22 cellular contexts compared by ENCODE assay signal in genomic region chr12:30180602-30181001, GRCh38.
DNase-seq lines count a peak whose midpoint lies in the region; ATAC-seq, FAIRE-seq and TF ChIP-seq lines count a peak whose summit lies in the region.
"Had no signal": no experiment of that assay in that cellular context is flagged by ENCODE, and none has a peak within 500 bp of the region (broad histone marks: within the 10 kb centered on the region; RNA-seq: fewer than 3 reads in every experiment).

No MANE protein-coding gene starts in this region.

- TF ChIP-seq POLR2A in GM12878 (IDR thresholded peaks at IDR 0.05; ENCODE audit: low read depth, low read length), result no peak

- intact Hi-C loops in GM12878 (cut with micrococcal nuclease; ENCODE audit: unreplicated experiment), result no loop called here

- no peaks in the 10 kb centered on the region for H3K27me3 ChIP-seq in MM.1S (replicated peaks; ENCODE audit: insufficient read depth, low read length)
- H3K27me3 ChIP-seq in GM12878 (replicated peaks in 1 of 2; ENCODE audit: control insufficient read depth in 2 of 2, insufficient read depth in 2 of 2, low read length in 1 of 2), result no peaks in the 10 kb centered on the region
- H3K27me3 ChIP-seq in GM23248 (replicated peaks; ENCODE audit: insufficient read depth), result peaks cover 7% of the 10 kb centered on the region; the same call in 1 of the 2 replicates

- H3K36me3 ChIP-seq in MM.1S (replicated peaks; ENCODE audit: insufficient read depth, low read length) (no peaks in the 10 kb centered on the region), GM12878 (ENCODE audit: control insufficient read depth in 2 of 2, insufficient read depth in 2 of 2, low read length in 1 of 2) (no peaks in the 10 kb centered on the region), GM23248 (ENCODE audit: low read depth) (no peaks in the 10 kb centered on the region)

- no peak for TF ChIP-seq EP300 in GM12878 (IDR thresholded peaks at IDR 0.05; ENCODE audit: borderline replicate concordance in 1 of 2, control insufficient read depth in 1 of 2, low read depth in 2 of 2, low read length in 2 of 2)

- no peak overlapping the region for H3K27ac ChIP-seq in MM.1S (ENCODE audit: low read length)
- no peak overlapping the region for H3K27ac ChIP-seq in GM12878 (ENCODE audit: control insufficient read depth, insufficient read depth)
- no peak overlapping the region for H3K27ac ChIP-seq in GM23248
- H3K27ac ChIP-seq: C4-2B, HL-60 had no signal

- POLR2A ChIA-PET in GM12878 (lab: Charles Lee), result no interaction called here

- H3K4me2 ChIP-seq in MM.1S (ENCODE audit: low read depth, low read length) (peak overlapping the region; percentile 23; the same call in 1 of the 2 replicates), GM12878 (ENCODE audit: control insufficient read depth, insufficient read depth) (no peak overlapping the region), GM23248 (ENCODE audit: unreplicated experiment) (no peak overlapping the region)

- ATAC-seq in GM18867 (IDR thresholded peaks at IDR 0.05; ENCODE audit: unreplicated experiment) (peak; percentile 82), GM12878 (peak; percentile 70), HG03439 (IDR thresholded peaks at IDR 0.05; ENCODE audit: unreplicated experiment) (no peak), GM21737 (IDR thresholded peaks at IDR 0.05; ENCODE audit: unreplicated experiment) (no peak)
- ATAC-seq: HCT116, K562 had no signal

- TF ChIP-seq CTCF in MM.1S (IDR thresholded peaks at IDR 0.05; ENCODE audit: low read length), result no peak
- TF ChIP-seq CTCF in GM12878 (IDR thresholded peaks at IDR 0.05 in 2 of 3, conservative IDR thresholded peaks at IDR 0.05 in 1 of 3; ENCODE audit: control insufficient read depth in 2 of 3, extremely low read depth in 1 of 3, insufficient read depth in 1 of 3, low read depth in 3 of 3, low read length in 3 of 3), result no peak

- CTCF ChIA-PET in GM12878 (lab: Yijun Ruan, JAX), result no interaction called here

- H3K9ac ChIP-seq in MM.1S (ENCODE audit: low read length) (no peak overlapping the region), GM12878 (ENCODE audit: control insufficient read depth, insufficient read depth, low read length) (no peak overlapping the region), GM23248 (no peak overlapping the region)

- in situ Hi-C loops in GM12878 (cut with MboI) (no loop called here), GM23248 (cut with MboI) (no loop called here)

- TF ChIP-seq RAD21 in GM12878 (IDR thresholded peaks at IDR 0.05; ENCODE audit: insufficient read depth, low read depth, low read length), result no peak

- H4K20me1 ChIP-seq in MM.1S (ENCODE audit: insufficient read depth, low read length) (no peaks in the 10 kb centered on the region), GM12878 (ENCODE audit: control insufficient read depth, insufficient read depth) (no peaks in the 10 kb centered on the region), GM23248 (ENCODE audit: insufficient read depth) (no peaks in the 10 kb centered on the region)

- H3K79me2 ChIP-seq in MM.1S (ENCODE audit: low read length) (no peaks in the 10 kb centered on the region), GM12878 (ENCODE audit: control insufficient read depth, insufficient read depth, low read length) (no peaks in the 10 kb centered on the region), GM23248 (ENCODE audit: insufficient read depth) (no peaks in the 10 kb centered on the region)

- DNase-seq in MM.1S (peak; percentile 39), GM12878 (ENCODE audit: low read depth, low spot score) (no peak), GM23248 (no peak), KG1 (lab: John Stamatoyannopoulos, UW) (no peak)
- DNase-seq: ACHN; AML-193; Caco-2; CD4-positive, alpha-beta T cell; GOT3; H7; HFFc6; Karpas-422 had no signal

- H2AFZ ChIP-seq in MM.1S (ENCODE audit: low read length) (no peak overlapping the region), GM12878 (ENCODE audit: control insufficient read depth, low read depth, low read length) (no peak overlapping the region), GM23248 (no peak overlapping the region)

- SMC1A ChIA-PET in GM12878 (lab: Charles Lee; ENCODE audit: uncharacterized antibody, unreplicated experiment), result interaction anchor here (1.6 kb wide), 1 partner anchor 9 kb away, joined by 4 read pairs; no protein-coding TSS in a partner anchor

- H3K9me3 ChIP-seq in MM.1S (replicated peaks; ENCODE audit: insufficient read depth, low read length) (no peaks in the 10 kb centered on the region), GM12878 (replicated peaks; ENCODE audit: control insufficient read depth, insufficient read depth, low read length) (no peaks in the 10 kb centered on the region), GM23248 (ENCODE audit: low read depth) (no peaks in the 10 kb centered on the region)
- H3K9me3 ChIP-seq: Caco-2 had no signal

- FAIRE-seq in GM12878 (lab: Jason Lieb, UNC), result peak; percentile 56
- FAIRE-seq: D721Med, G401.6, GM19239, K562 had no signal

- H3K4me1 ChIP-seq in MM.1S (ENCODE audit: low read length) (peaks cover 16% of the 10 kb centered on the region), GM12878 (ENCODE audit: control insufficient read depth, insufficient read depth, low read length) (no peaks in the 10 kb centered on the region), GM23248 (ENCODE audit: insufficient read depth) (no peaks in the 10 kb centered on the region)
- H3K4me1 ChIP-seq: Caco-2 had no signal

- H3F3A ChIP-seq in MM.1S (ENCODE audit: insufficient read depth, low read length) (no peaks in the 10 kb centered on the region), GM23248 (ENCODE audit: insufficient read depth) (no peaks in the 10 kb centered on the region)

- RAD21 ChIA-PET in GM12878 (lab: Charles Lee; ENCODE audit: unreplicated experiment), result no interaction called here

- BruUV-seq in GM12878 (replicated peaks; lab: Mats Ljungman, UMichigan), result no TSS peak

- no peaks in the 10 kb centered on the region for H3K9me2 ChIP-seq in MM.1S (replicated peaks; ENCODE audit: insufficient read depth, low read length)
- no peaks in the 10 kb centered on the region for H3K9me2 ChIP-seq in GM23248 (ENCODE audit: insufficient read depth)

- no peak overlapping the region for H3K4me3 ChIP-seq in MM.1S (ENCODE audit: low read length)
- no peak overlapping the region for H3K4me3 ChIP-seq in GM12878
- H3K4me3 ChIP-seq in GM23248, result no peak overlapping the region
- H3K4me3 ChIP-seq: K562 had no signal

TF ChIP-seq in GM12878, 131 proteins besides CTCF, POLR2A, EP300 and RAD21 (continues in another document):
- TF ChIP-seq, protein P1, sequence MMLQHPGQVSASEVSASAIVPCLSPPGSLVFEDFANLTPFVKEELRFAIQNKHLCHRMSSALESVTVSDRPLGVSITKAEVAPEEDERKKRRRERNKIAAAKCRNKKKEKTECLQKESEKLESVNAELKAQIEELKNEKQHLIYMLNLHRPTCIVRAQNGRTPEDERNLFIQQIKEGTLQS (IDR thresholded peaks at IDR 0.05; ENCODE audit: borderline replicate concordance, extremely low read depth, low read depth, low read length), result no peak
- TF ChIP-seq, protein P2, sequence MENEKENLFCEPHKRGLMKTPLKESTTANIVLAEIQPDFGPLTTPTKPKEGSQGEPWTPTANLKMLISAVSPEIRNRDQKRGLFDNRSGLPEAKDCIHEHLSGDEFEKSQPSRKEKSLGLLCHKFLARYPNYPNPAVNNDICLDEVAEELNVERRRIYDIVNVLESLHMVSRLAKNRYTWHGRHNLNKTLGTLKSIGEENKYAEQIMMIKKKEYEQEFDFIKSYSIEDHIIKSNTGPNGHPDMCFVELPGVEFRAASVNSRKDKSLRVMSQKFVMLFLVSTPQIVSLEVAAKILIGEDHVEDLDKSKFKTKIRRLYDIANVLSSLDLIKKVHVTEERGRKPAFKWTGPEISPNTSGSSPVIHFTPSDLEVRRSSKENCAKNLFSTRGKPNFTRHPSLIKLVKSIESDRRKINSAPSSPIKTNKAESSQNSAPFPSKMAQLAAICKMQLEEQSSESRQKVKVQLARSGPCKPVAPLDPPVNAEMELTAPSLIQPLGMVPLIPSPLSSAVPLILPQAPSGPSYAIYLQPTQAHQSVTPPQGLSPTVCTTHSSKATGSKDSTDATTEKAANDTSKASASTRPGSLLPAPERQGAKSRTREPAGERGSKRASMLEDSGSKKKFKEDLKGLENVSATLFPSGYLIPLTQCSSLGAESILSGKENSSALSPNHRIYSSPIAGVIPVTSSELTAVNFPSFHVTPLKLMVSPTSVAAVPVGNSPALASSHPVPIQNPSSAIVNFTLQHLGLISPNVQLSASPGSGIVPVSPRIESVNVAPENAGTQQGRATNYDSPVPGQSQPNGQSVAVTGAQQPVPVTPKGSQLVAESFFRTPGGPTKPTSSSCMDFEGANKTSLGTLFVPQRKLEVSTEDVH (IDR thresholded peaks at IDR 0.05; ENCODE audit: low read depth, partially characterized antibody), result no peak
- no peak for TF ChIP-seq GATAD2B (conservative IDR thresholded peaks at IDR 0.05; ENCODE audit: low read depth)
- TF ChIP-seq, protein P3, sequence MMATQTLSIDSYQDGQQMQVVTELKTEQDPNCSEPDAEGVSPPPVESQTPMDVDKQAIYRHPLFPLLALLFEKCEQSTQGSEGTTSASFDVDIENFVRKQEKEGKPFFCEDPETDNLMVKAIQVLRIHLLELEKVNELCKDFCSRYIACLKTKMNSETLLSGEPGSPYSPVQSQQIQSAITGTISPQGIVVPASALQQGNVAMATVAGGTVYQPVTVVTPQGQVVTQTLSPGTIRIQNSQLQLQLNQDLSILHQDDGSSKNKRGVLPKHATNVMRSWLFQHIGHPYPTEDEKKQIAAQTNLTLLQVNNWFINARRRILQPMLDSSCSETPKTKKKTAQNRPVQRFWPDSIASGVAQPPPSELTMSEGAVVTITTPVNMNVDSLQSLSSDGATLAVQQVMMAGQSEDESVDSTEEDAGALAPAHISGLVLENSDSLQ (IDR thresholded peaks at IDR 0.05), result peak; percentile 75
- TF ChIP-seq, protein P4, sequence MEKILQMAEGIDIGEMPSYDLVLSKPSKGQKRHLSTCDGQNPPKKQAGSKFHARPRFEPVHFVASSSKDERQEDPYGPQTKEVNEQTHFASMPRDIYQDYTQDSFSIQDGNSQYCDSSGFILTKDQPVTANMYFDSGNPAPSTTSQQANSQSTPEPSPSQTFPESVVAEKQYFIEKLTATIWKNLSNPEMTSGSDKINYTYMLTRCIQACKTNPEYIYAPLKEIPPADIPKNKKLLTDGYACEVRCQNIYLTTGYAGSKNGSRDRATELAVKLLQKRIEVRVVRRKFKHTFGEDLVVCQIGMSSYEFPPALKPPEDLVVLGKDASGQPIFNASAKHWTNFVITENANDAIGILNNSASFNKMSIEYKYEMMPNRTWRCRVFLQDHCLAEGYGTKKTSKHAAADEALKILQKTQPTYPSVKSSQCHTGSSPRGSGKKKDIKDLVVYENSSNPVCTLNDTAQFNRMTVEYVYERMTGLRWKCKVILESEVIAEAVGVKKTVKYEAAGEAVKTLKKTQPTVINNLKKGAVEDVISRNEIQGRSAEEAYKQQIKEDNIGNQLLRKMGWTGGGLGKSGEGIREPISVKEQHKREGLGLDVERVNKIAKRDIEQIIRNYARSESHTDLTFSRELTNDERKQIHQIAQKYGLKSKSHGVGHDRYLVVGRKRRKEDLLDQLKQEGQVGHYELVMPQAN (conservative IDR thresholded peaks at IDR 0.05), result no peak

Comparison
In these comparisons a context has a peak if more than half of its experiments do, and no peak if none do; other contexts are left out.
1. ATAC-seq: peak in GM18867 (single experiment) and GM12878 (single experiment); none in HG03439 (single experiment) and GM21737 (single experiment).